Comparison of ENCODE assay signal across 1 cellular context in the genomic region with DNA sequence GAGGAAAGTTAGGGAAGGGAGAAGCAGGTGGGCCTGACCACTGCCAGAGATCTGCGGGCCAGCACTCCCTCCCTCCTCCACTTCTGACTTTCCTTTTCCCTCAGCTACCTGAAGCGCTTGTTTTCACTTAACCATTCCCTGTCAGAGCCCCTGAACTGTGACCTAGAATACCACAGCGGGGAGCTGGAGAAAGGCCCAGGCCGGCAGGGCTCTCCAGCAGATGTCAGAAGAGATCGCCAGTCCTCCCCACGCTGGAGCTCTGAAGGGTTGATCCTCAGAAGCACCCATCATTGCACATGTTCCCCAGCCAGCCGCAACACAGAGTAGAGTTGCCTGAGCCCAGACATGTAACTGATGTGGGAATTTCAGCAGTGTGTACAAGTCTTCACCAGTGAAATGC.
TF ChIP-seq lines count a peak whose summit lies in the region.

No MANE protein-coding gene starts in this region.

TF ChIP-seq in GM23338, 12 proteins besides CTCF, POLR2A, EP300 and RAD21:
- TF ChIP-seq, protein P1, sequence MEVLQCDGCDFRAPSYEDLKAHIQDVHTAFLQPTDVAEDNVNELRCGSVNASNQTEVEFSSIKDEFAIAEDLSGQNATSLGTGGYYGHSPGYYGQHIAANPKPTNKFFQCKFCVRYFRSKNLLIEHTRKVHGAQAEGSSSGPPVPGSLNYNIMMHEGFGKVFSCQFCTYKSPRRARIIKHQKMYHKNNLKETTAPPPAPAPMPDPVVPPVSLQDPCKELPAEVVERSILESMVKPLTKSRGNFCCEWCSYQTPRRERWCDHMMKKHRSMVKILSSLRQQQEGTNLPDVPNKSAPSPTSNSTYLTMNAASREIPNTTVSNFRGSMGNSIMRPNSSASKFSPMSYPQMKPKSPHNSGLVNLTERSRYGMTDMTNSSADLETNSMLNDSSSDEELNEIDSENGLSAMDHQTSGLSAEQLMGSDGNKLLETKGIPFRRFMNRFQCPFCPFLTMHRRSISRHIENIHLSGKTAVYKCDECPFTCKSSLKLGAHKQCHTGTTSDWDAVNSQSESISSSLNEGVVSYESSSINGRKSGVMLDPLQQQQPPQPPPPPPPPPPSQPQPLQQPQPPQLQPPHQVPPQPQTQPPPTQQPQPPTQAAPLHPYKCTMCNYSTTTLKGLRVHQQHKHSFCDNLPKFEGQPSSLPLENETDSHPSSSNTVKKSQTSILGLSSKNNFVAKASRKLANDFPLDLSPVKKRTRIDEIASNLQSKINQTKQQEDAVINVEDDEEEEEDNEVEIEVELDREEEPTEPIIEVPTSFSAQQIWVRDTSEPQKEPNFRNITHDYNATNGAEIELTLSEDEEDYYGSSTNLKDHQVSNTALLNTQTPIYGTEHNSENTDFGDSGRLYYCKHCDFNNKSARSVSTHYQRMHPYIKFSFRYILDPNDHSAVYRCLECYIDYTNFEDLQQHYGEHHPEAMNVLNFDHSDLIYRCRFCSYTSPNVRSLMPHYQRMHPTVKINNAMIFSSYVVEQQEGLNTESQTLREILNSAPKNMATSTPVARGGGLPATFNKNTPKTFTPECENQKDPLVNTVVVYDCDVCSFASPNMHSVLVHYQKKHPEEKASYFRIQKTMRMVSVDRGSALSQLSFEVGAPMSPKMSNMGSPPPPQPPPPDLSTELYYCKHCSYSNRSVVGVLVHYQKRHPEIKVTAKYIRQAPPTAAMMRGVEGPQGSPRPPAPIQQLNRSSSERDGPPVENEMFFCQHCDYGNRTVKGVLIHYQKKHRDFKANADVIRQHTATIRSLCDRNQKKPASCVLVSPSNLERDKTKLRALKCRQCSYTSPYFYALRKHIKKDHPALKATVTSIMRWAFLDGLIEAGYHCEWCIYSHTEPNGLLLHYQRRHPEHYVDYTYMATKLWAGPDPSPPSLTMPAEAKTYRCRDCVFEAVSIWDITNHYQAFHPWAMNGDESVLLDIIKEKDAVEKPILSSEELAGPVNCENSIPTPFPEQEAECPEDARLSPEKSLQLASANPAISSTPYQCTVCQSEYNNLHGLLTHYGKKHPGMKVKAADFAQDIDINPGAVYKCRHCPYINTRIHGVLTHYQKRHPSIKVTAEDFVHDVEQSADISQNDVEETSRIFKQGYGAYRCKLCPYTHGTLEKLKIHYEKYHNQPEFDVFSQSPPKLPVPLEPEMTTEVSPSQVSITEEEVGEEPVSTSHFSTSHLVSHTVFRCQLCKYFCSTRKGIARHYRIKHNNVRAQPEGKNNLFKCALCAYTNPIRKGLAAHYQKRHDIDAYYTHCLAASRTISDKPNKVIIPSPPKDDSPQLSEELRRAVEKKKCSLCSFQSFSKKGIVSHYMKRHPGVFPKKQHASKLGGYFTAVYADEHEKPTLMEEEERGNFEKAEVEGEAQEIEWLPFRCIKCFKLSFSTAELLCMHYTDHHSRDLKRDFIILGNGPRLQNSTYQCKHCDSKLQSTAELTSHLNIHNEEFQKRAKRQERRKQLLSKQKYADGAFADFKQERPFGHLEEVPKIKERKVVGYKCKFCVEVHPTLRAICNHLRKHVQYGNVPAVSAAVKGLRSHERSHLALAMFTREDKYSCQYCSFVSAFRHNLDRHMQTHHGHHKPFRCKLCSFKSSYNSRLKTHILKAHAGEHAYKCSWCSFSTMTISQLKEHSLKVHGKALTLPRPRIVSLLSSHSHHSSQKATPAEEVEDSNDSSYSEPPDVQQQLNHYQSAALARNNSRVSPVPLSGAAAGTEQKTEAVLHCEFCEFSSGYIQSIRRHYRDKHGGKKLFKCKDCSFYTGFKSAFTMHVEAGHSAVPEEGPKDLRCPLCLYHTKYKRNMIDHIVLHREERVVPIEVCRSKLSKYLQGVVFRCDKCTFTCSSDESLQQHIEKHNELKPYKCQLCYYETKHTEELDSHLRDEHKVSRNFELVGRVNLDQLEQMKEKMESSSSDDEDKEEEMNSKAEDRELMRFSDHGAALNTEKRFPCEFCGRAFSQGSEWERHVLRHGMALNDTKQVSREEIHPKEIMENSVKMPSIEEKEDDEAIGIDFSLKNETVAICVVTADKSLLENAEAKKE (CRISPR knock-in tag; IDR thresholded peaks at IDR 0.05), result peak; percentile 65; the same call in 1 of the 2 replicates
- TF ChIP-seq EZH2 (IDR thresholded peaks at IDR 0.05; ENCODE audit: low read depth, unreplicated experiment) (no peak), STAT1 (IDR thresholded peaks at IDR 0.05; ENCODE audit: unreplicated experiment) (no peak), ZNF331 (CRISPR knock-in tag; IDR thresholded peaks at IDR 0.05; ENCODE audit: low read depth) (no peak)
